1 cellular context compared by ENCODE assay signal in genomic region chr7:74032624-74033371, GRCh38.
TF ChIP-seq lines count a peak whose summit lies in the region.

No MANE protein-coding gene starts in this region.

TF ChIP-seq in SK-N-SH, 30 proteins besides CTCF, POLR2A, EP300 and RAD21 (continued from another document):
- TF ChIP-seq, protein P1, sequence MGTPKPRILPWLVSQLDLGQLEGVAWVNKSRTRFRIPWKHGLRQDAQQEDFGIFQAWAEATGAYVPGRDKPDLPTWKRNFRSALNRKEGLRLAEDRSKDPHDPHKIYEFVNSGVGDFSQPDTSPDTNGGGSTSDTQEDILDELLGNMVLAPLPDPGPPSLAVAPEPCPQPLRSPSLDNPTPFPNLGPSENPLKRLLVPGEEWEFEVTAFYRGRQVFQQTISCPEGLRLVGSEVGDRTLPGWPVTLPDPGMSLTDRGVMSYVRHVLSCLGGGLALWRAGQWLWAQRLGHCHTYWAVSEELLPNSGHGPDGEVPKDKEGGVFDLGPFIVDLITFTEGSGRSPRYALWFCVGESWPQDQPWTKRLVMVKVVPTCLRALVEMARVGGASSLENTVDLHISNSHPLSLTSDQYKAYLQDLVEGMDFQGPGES (IDR thresholded peaks at IDR 0.05; ENCODE audit: low read depth, low read length) = no peak
- no peak for TF ChIP-seq GATA2 (CRISPR knock-in tag; IDR thresholded peaks at IDR 0.05)
- TF ChIP-seq ZBTB33 (IDR thresholded peaks at IDR 0.05; ENCODE audit: borderline replicate concordance, low read depth) = no peak
- no peak for TF ChIP-seq EZH2phosphoT487 (IDR thresholded peaks at IDR 0.05; ENCODE audit: borderline replicate concordance, low read depth)
- TF ChIP-seq CHD2 (IDR thresholded peaks at IDR 0.05; ENCODE audit: low read length, partially characterized antibody) = no peak
- no peak for TF ChIP-seq JUND (IDR thresholded peaks at IDR 0.05)
- TF ChIP-seq NRF1 (IDR thresholded peaks at IDR 0.05; ENCODE audit: low read depth, low read length) = no peak
- TF ChIP-seq, protein P2, sequence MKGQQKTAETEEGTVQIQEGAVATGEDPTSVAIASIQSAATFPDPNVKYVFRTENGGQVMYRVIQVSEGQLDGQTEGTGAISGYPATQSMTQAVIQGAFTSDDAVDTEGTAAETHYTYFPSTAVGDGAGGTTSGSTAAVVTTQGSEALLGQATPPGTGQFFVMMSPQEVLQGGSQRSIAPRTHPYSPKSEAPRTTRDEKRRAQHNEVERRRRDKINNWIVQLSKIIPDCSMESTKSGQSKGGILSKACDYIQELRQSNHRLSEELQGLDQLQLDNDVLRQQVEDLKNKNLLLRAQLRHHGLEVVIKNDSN (IDR thresholded peaks at IDR 0.05; ENCODE audit: borderline replicate concordance, low read depth) = no peak
- no peak for TF ChIP-seq FOXM1 (IDR thresholded peaks at IDR 0.05; ENCODE audit: low read depth)
